ENCODE assay signal across 8 cellular contexts in the genomic region with DNA sequence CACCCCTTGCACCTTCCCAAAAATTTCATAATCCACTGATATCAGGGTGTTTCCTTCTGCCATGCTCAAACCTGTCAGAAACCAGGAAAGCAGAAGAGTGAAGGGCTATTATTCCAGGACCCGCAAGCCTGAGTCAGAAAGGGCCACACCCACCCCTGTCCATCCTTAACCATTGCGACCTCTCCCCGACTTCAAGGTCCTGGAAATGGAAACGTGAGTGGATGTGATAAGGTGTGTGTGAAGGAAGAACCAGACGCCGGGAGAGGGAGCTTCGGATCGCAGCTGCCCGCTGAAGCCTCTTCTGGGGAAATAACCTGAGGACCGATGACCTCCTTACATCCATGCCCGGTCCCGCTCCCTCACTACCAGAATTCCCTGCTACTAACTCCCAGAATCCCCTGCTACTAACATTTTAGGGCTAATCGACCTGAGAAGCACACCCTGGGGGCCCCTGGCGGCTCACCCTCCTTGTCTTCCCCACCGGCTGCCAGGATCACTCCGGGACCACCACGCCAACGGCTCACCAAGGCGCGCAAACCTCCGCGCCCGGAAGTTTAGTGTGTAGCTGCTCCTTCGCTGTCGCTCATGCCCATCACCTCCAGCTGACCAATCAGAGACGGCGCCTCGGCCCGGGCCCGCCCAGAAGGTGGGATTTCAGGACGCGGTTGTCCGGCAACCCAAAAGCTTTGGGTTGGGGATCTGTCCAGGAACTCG. TPM values are rescaled to one million over a fixed set of nuclear protein-coding genes. Genes with fewer than 3 reads are reported as not detected.
DNase-seq lines count a peak whose midpoint lies in the region; ATAC-seq and TF ChIP-seq lines count a peak whose summit lies in the region.

A gene (minus strand): TSS at position 534 of the 714 bp plus-strand sequence. CDS start 471 bp downstream, at position 63.

- peak within 1 kb of the TSS; percentile 100 for H3K4me3 Mint-ChIP-seq in activated CD4-positive, alpha-beta T cell treated with anti-CD3 and anti-CD28 coated beads, Interleukin-2, amount 10 ng/mL, durations not matched to agents 24 days and 14 days

- TF ChIP-seq CTCF in coronary artery (IDR thresholded peaks at IDR 0.05) = no peak

- H3K27me3 Mint-ChIP-seq in activated CD4-positive, alpha-beta T cell treated with anti-CD3 and anti-CD28 coated beads, Interleukin-2, amount 10 ng/mL, durations not matched to agents 24 days and 14 days = no peaks in the 10 kb centered on the region

- H3K27ac ChIP-seq in BLaER1 treated with 17β-estradiol and CSF1 and Interleukin-3, amounts not matched to agents 10 nM and 100 nM = peak within 1 kb of the TSS; percentile 40 to 80 (median 71); a peak in 20 of 22 replicates
- peak within 1 kb of the TSS; percentile 78 to 87 for H3K27ac ChIP-seq in coronary artery

- intact Hi-C loops in activated CD4-positive, alpha-beta T cell treated with anti-CD3 and anti-CD28 coated beads, Interleukin-2, amount 10 ng/mL, durations not matched to agents 24 days and 14 days (cut with micrococcal nuclease) = loop anchor here (2.0 to 10.0 kb wide), 2 partner anchors 63 to 199 kb away; a partner anchor contains a TSS

- peaks cover 6 to 13% (median 10%) of the 10 kb centered on the region in 11 experiments; a peak in 17 of 22 replicates for H3K9me3 ChIP-seq in BLaER1 treated with 17β-estradiol and CSF1 and Interleukin-3, amounts not matched to agents 10 nM and 100 nM (replicated peaks in 1 of 11)

- peak within 1 kb of the TSS; percentile 72 to 85 (median 81) for H3K9ac ChIP-seq in BLaER1 treated with 17β-estradiol and CSF1 and Interleukin-3, amounts not matched to agents 10 nM and 100 nM

- H3K4me3 ChIP-seq in BLaER1 treated with 17β-estradiol and CSF1 and Interleukin-3, amounts not matched to agents 10 nM and 100 nM = peak within 1 kb of the TSS; percentile 73 to 90 (median 82)
- peak within 1 kb of the TSS; percentile 92 for H3K4me3 ChIP-seq in coronary artery

- H3K9me3 Mint-ChIP-seq in activated CD4-positive, alpha-beta T cell treated with anti-CD3 and anti-CD28 coated beads, Interleukin-2, amount 10 ng/mL, durations not matched to agents 24 days and 14 days = no peaks in the 10 kb centered on the region

- DNase-seq in NCI-H526 treated with DMSO at 0.1 percent for 48 hours (lab: John Stamatoyannopoulos, UW) = peak; percentile 86
- DNase-seq in activated CD4-positive, alpha-beta T cell treated with anti-CD3 and anti-CD28 coated beads, Interleukin-2, amount 10 ng/mL, durations not matched to agents 24 days and 14 days = peak; percentile 98
- peak; percentile 95 for DNase-seq in coronary artery (ENCODE audit: low spot score)
- peak; percentile 97 for DNase-seq in left kidney (ENCODE audit: low read depth, low spot score)
- DNase-seq in stimulated activated CD4-positive, alpha-beta T cell treated with anti-CD3 and anti-CD28 coated beads, Interleukin-2, amount 100 ng/mL, for 4 hours (ENCODE audit: low read depth) = peak; percentile 80

- H3K4me1 Mint-ChIP-seq in activated CD4-positive, alpha-beta T cell treated with anti-CD3 and anti-CD28 coated beads, Interleukin-2, amount 10 ng/mL, durations not matched to agents 24 days and 14 days = peaks cover 33% of the 10 kb centered on the region

- peaks cover 7 to 17% (median 14%) of the 10 kb centered on the region in 11 experiments for H3K27me3 ChIP-seq in BLaER1 treated with 17β-estradiol and CSF1 and Interleukin-3, amounts not matched to agents 10 nM and 100 nM

- H3K36me3 ChIP-seq in BLaER1 treated with 17β-estradiol and CSF1 and Interleukin-3, amounts not matched to agents 10 nM and 100 nM = peaks cover 0 to 30% (median 21%) of the 10 kb centered on the region in 11 experiments; a peak in 19 of 22 replicates

- peak within 1 kb of the TSS; percentile 97 for H3K27ac Mint-ChIP-seq in activated CD4-positive, alpha-beta T cell treated with anti-CD3 and anti-CD28 coated beads, Interleukin-2, amount 10 ng/mL, durations not matched to agents 24 days and 14 days

- no peaks in the 10 kb centered on the region for H4K20me1 ChIP-seq in BLaER1 treated with 17β-estradiol and CSF1 and Interleukin-3, amounts not matched to agents 10 nM and 100 nM

- peak within 1 kb of the TSS; percentile 75 to 98 (median 95) for H3K4me2 ChIP-seq in BLaER1 treated with 17β-estradiol and CSF1 and Interleukin-3, amounts not matched to agents 10 nM and 100 nM

- ATAC-seq in GM19351 (IDR thresholded peaks at IDR 0.05; ENCODE audit: unreplicated experiment) (peak; percentile 98), HG03520 (IDR thresholded peaks at IDR 0.05; ENCODE audit: unreplicated experiment) (peak; percentile 95)

- peaks cover 25% of the 10 kb centered on the region for H3K36me3 Mint-ChIP-seq in activated CD4-positive, alpha-beta T cell treated with anti-CD3 and anti-CD28 coated beads, Interleukin-2, amount 10 ng/mL, durations not matched to agents 24 days and 14 days (ENCODE audit: low read depth)

- peaks cover 12 to 37% (median 19%) of the 10 kb centered on the region in 10 experiments for H3K4me1 ChIP-seq in BLaER1 treated with 17β-estradiol and CSF1 and Interleukin-3, amounts not matched to agents 10 nM and 100 nM

RNA-seq across cellular contexts. Expression of the gene that starts here (rescaled TPM):
- 45.2 and 46.0 TPM in 2 replicates for total RNA-seq in activated CD4-positive, alpha-beta T cell treated with anti-CD3 and anti-CD28 coated beads, Interleukin-2, amount 10 ng/mL, durations not matched to agents 24 days and 14 days

Comparison
In these comparisons a context has a peak if more than half of its experiments do, and no peak if none do; other contexts are left out.
1. Peak in every context shown above with its lines: DNase-seq, ATAC-seq, H3K4me3 ChIP-seq and H3K27ac ChIP-seq.